In the genomic region with DNA sequence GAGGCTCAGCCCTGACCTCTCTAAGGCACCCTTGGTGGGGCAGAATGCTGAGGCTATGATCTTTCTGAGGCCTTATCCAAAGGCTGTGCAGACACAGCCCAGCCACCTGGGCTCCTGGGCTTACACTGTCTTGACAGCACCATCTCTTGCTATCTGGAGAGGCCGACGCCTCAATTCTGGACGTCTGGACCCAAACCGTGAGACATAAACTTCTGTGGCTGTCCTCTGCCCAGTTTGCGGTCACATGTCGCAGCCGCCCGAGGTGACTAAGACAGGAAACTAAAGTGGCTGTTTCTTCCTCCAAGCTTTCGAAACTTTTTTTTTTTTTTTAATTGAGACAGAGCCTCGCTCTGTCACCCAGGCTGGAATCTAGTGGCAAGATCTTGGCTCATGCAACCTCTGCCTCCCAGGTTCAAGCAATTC, we compare ENCODE assay signal across 8 cellular contexts. TPM values are rescaled to one million over a fixed set of nuclear protein-coding genes. Genes with fewer than 3 reads are reported as not detected.
DNase-seq lines count a peak whose midpoint lies in the region; ATAC-seq, FAIRE-seq and TF ChIP-seq lines count a peak whose summit lies in the region.

No MANE protein-coding gene starts in this region.

- intact Hi-C loops in CD14-positive monocyte (cut with micrococcal nuclease): loop anchor here (5.0 to 10.0 kb wide), 2 partner anchors 123 to 366 kb away; partner anchors contain the start of genes RPS6KA2 (in 2 of the 2) and MPC1 (in 1 of the 2)
- intact Hi-C loops in pancreas (cut with DNase I): no loop called here
- intact Hi-C loops in vagina (cut with DNase I): no loop called here

- peak; percentile 64 for ATAC-seq in GM21529 (IDR thresholded peaks at IDR 0.05; ENCODE audit: unreplicated experiment)
- peak in 3 of 4 donors; percentile 26 to 79 (median 72) for ATAC-seq in pancreas

- no peaks in the 10 kb centered on the region for H3K9me2 ChIP-seq in Loucy (replicated peaks; ENCODE audit: low read depth, low read length)

- H3K4me3 ChIP-seq in Loucy (ENCODE audit: low read length, poor library complexity, severe bottlenecking) (peak overlapping the region; percentile 48), pancreas (no peak overlapping the region), vagina (no peak overlapping the region)

- no peaks in the 10 kb centered on the region for H3K9me3 ChIP-seq in Loucy (ENCODE audit: insufficient read depth, low read depth, low read length)
- no peaks in the 10 kb centered on the region for H3K9me3 ChIP-seq in pancreas
- no peaks in the 10 kb centered on the region for H3K9me3 ChIP-seq in vagina

- H3K79me2 ChIP-seq in Loucy (ENCODE audit: insufficient read depth, low read length): no peaks in the 10 kb centered on the region

- H3F3A ChIP-seq in Loucy (ENCODE audit: low read depth): no peaks in the 10 kb centered on the region

- no peaks in the 10 kb centered on the region for H4K20me1 ChIP-seq in Loucy (ENCODE audit: insufficient read depth, low read length, poor library complexity, severe bottlenecking)

- peaks cover 8 to 15% (median 10%) of the 10 kb centered on the region in 3 donors for H3K27me3 Mint-ChIP-seq in CD14-positive monocyte (ENCODE audit: low read depth in 3 of 3)

- peaks cover 3% of the 10 kb centered on the region in 2 donors for H3K36me3 Mint-ChIP-seq in CD14-positive monocyte

- peak overlapping the region; percentile 66 to 80 for H3K4me3 Mint-ChIP-seq in CD14-positive monocyte

- H3K36me3 ChIP-seq in Loucy (ENCODE audit: insufficient read depth, low read length) (no peaks in the 10 kb centered on the region), pancreas (no peaks in the 10 kb centered on the region), vagina (no peaks in the 10 kb centered on the region)

- H3K27me3 ChIP-seq in Loucy (ENCODE audit: insufficient read depth, low read length, poor library complexity, severe bottlenecking) (no peaks in the 10 kb centered on the region), pancreas (peaks cover 0 to 16% (median 1%) of the 10 kb centered on the region in 4 donors), vagina (no peaks in the 10 kb centered on the region)

- 74 to 90% methylated on average over 10 of the region's 10 CpGs for WGBS in pancreas, 2 donors

- peaks cover 58% of the 10 kb centered on the region for H3K4me1 Mint-ChIP-seq in CD14-positive monocyte

- H3K9ac ChIP-seq in Loucy (ENCODE audit: low read depth, low read length, poor library complexity, severe bottlenecking): peak overlapping the region; percentile 70

- peak overlapping the region in 2 of 4 donors; percentile 44 to 54 for H3K27ac ChIP-seq in pancreas
- no peak overlapping the region for H3K27ac ChIP-seq in vagina

- no peak overlapping the region for H2AFZ ChIP-seq in Loucy (ENCODE audit: low read length)

- peaks cover 0 to 2% (median 0%) of the 10 kb centered on the region in 7 donors for H3K9me3 Mint-ChIP-seq in CD14-positive monocyte

- no peak for FAIRE-seq in pancreas (lab: Jason Lieb, UNC)

- no peak for TF ChIP-seq CTCF in CD14-positive monocyte (IDR thresholded peaks at IDR 0.05)
- TF ChIP-seq CTCF in Loucy (conservative IDR thresholded peaks at IDR 0.05; ENCODE audit: low read length): no peak
- TF ChIP-seq CTCF in pancreas (IDR thresholded peaks at IDR 0.05): no peak
- no peak for TF ChIP-seq CTCF in vagina (IDR thresholded peaks at IDR 0.05)

- peak overlapping the region; percentile 73 for H3K4me2 ChIP-seq in Loucy (ENCODE audit: low read depth, low read length, poor library complexity, severe bottlenecking)

- peak overlapping the region; percentile 99 to 100 (median 99) for H3K27ac Mint-ChIP-seq in CD14-positive monocyte

- TF ChIP-seq POLR2A in vagina (IDR thresholded peaks at IDR 0.05): no peak

- H3K4me1 ChIP-seq in Loucy (ENCODE audit: insufficient read depth, low read length, poor library complexity, severe bottlenecking): peaks cover 74% of the 10 kb centered on the region
- no peaks in the 10 kb centered on the region for H3K4me1 ChIP-seq in pancreas
- peaks cover 3% of the 10 kb centered on the region for H3K4me1 ChIP-seq in vagina

- peak; percentile 91 for DNase-seq in CD14-positive monocyte (ENCODE audit: low spot score)
- peak; percentile 53 for DNase-seq in activated naive CD4-positive, alpha-beta T cell treated with Interleukin-2 at 50 U/mL for 16 hours
- peak in 1 of 6 donors; percentile 45 for DNase-seq in pancreas
- no peak for DNase-seq in vagina (ENCODE audit: extremely low spot score in 2 of 2)
- no peak for DNase-seq in NCI-H524 (lab: John Stamatoyannopoulos, UW)
- DNase-seq in glomerular visceral epithelial cell (ENCODE audit: extremely low spot score): no peak

RNA-seq across cellular contexts. Expression of gene PRR18, which starts 49.3 kb away (rescaled TPM):
- not detected for polyA plus RNA-seq in CD14-positive monocyte
- total RNA-seq in pancreas: under 1 TPM; 0.06 to 0.61 (median 0.38) TPM
- polyA plus RNA-seq in pancreas: under 1 TPM; 0.23 to 0.40 TPM
- total RNA-seq in vagina: not detected

Comparison
In these comparisons a context has a peak if more than half of its experiments do, and no peak if none do; other contexts are left out.
1. DNase-seq: peak in CD14-positive monocyte (single experiment) and activated naive CD4-positive, alpha-beta T cell treated with Interleukin-2 at 50 U/mL for 16 hours (single experiment); none in vagina (0 of 2), NCI-H524 (0 of 2) and glomerular visceral epithelial cell (single experiment).
2. intact Hi-C loops: an anchor here in CD14-positive monocyte (5.0 to 10.0 kb wide); none called in pancreas and vagina.